8 cellular contexts compared by ENCODE assay signal in the genomic region with DNA sequence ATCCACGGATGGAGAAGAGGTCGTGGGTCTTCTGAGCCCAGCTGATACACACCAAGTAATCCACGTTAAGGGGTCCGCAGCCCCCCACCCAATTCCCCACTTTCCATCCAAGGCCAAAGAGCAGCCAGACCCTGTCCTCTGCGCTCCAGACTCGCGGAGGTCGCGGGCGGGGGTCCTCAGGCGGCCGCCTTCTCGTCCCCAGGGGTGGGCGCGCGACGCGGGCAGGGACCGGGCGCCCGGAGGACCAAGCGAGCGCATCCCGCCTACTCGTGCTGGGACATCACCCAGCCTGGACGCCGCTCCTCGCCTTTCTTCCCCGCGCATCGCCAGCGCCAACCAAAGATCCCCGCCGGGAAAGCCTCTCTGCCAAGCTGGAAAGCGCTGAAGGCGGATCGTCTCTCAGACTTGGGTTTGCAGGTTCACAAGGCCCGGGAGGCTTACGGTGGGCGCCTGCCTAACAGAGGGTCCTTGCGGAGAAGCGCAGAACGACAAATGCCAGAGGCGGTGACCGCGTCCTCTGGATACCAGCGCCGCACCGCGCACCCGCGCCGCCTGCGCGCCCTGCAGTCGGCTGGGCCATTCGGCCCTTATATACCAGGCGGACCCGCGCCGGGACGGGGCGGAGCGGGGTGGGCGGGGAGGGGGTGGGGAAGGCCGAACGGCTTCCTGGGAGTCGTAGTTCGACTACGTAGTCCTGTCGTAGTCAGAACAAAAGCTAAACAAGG.
A peak's percentile ranks its signal among the peaks of the same experiment; 100 is the strongest.
DNase-seq lines count a peak whose midpoint lies in the region; FAIRE-seq and TF ChIP-seq lines count a peak whose summit lies in the region.

No MANE protein-coding gene starts in this region.

- peaks cover 16% of the 10 kb centered on the region; the same call in 1 of the 2 replicates for H4K20me1 ChIP-seq in BLaER1

- intact Hi-C loops in posterior vena cava (cut with DNase I): no loop called here

- H3K27ac ChIP-seq in BLaER1 (no peak overlapping the region), HUES48 (ENCODE audit: low read depth, low read length) (no peak overlapping the region), angular gyrus (ENCODE audit: low read depth, low read length) (peak overlapping the region; percentile 57), right atrium auricular region (peak overlapping the region in 1 of 2 donors; percentile 50)

- H3K9me3 ChIP-seq in BLaER1 (peaks cover 3% of the 10 kb centered on the region; the same call in 1 of the 2 replicates), HUES48 (ENCODE audit: control insufficient read depth, insufficient read depth, low read length) (no peaks in the 10 kb centered on the region), right atrium auricular region (no peaks in the 10 kb centered on the region)

- H3K27me3 ChIP-seq in BLaER1 (peaks cover 57% of the 10 kb centered on the region), HUES48 (ENCODE audit: control insufficient read depth, insufficient read depth, low read length) (peaks cover 36% of the 10 kb centered on the region), right atrium auricular region (peaks cover 9 to 12% of the 10 kb centered on the region in 2 donors)

- H3K4me2 ChIP-seq in BLaER1: peak overlapping the region; percentile 88

- no peak for TF ChIP-seq CTCF in right atrium auricular region (IDR thresholded peaks at IDR 0.05)

- H3K9ac ChIP-seq in BLaER1 (no peak overlapping the region), HUES48 (ENCODE audit: low read depth, low read length) (no peak overlapping the region)

- no peak for FAIRE-seq in urothelium cell line (lab: Jason Lieb, UNC)

- H3K36me3 ChIP-seq in BLaER1 (no peaks in the 10 kb centered on the region), HUES48 (ENCODE audit: control insufficient read depth, insufficient read depth, low read length) (no peaks in the 10 kb centered on the region), right atrium auricular region (no peaks in the 10 kb centered on the region)

- peak; percentile 31 for DNase-seq in GM19240 (ENCODE audit: insufficient read length, low spot score)
- peak; percentile 43 for DNase-seq in SHP77 treated with DMSO at 0.1 percent for 48 hours (lab: John Stamatoyannopoulos, UW)
- no peak for DNase-seq in right atrium auricular region (ENCODE audit: low spot score)
- DNase-seq in posterior vena cava (ENCODE audit: low spot score): peak; percentile 80
- DNase-seq in urothelium cell line (ENCODE audit: low spot score): peak; percentile 90

- H3K4me3 ChIP-seq in BLaER1: peak overlapping the region; percentile 67
- H3K4me3 ChIP-seq in HUES48 (ENCODE audit: low read depth, low read length): peak overlapping the region; percentile 70
- H3K4me3 ChIP-seq in right atrium auricular region: peak overlapping the region; percentile 39 to 56

- H3K4me1 ChIP-seq in BLaER1 (peaks cover 19% of the 10 kb centered on the region), HUES48 (ENCODE audit: control insufficient read depth, insufficient read depth, low read length) (peaks cover 12% of the 10 kb centered on the region), right atrium auricular region (peaks cover 0 to 18% of the 10 kb centered on the region in 2 donors)
